ENCODE assay signal across 8 cellular contexts in genomic region chr21:37370152-37371040, GRCh38. TPM values are rescaled to one million over a fixed set of nuclear protein-coding genes. Genes with fewer than 3 reads are reported as not detected.
A peak's percentile ranks its signal among the peaks of the same experiment; 100 is the strongest.
DNase-seq lines count a peak whose midpoint lies in the region; ATAC-seq and TF ChIP-seq lines count a peak whose summit lies in the region.

No MANE protein-coding gene starts in this region.

- intact Hi-C loops in heart right ventricle (cut with DNase I) (loop anchor here in 6 of 10 donors (5.0 to 10.0 kb wide), 6 partner anchors 47 to 184 kb away; no protein-coding TSS in a partner anchor), left ventricle myocardium superior (cut with micrococcal nuclease) (loop anchor here (10.0 kb wide), 1 partner anchor 94 kb away; no protein-coding TSS in a partner anchor)

- ATAC-seq in heart right ventricle (no peak), left ventricle myocardium superior (no peak), HG03039 (IDR thresholded peaks at IDR 0.05; ENCODE audit: unreplicated experiment) (no peak)

- no peak for DNase-seq in heart right ventricle
- DNase-seq in left ventricle myocardium superior, result no peak
- peak; percentile 84 for DNase-seq in MV-4-11 (lab: John Stamatoyannopoulos, UW)
- no peak for DNase-seq in chondrocyte (ENCODE audit: low spot score)
- DNase-seq in dedifferentiated amniotic fluid mesenchymal stem cell (ENCODE audit: extremely low spot score), result no peak
- no peak for DNase-seq in NCI-H526 (lab: John Stamatoyannopoulos, UW)

- H3K36me3 Mint-ChIP-seq in chondrocyte (ENCODE audit: low read depth), result peaks cover 1% of the 10 kb centered on the region

- 15 to 17% methylated on average over 8 of the region's 8 CpGs for WGBS in heart right ventricle, 2 donors

- H3K4me3 ChIP-seq in heart right ventricle, result peak overlapping the region in 7 of 10 donors; percentile 6 to 98 (median 87)
- H3K4me3 ChIP-seq in neutrophil (ENCODE audit: low read depth in 1 of 2, low read length in 1 of 2), result peak overlapping the region; percentile 33 to 73

- TF ChIP-seq CTCF in heart right ventricle (IDR thresholded peaks at IDR 0.05) (no peak), chondrocyte (IDR thresholded peaks at IDR 0.05) (no peak), neutrophil (IDR thresholded peaks at IDR 0.05) (no peak)

- H3K36me3 ChIP-seq in heart right ventricle (no peaks in the 10 kb centered on the region), neutrophil (no peaks in the 10 kb centered on the region)

- peak overlapping the region in 9 of 10 donors; percentile 2 to 100 (median 100) for H3K27ac ChIP-seq in heart right ventricle
- H3K27ac ChIP-seq in neutrophil, result peak overlapping the region; percentile 99

- no peaks in the 10 kb centered on the region for H3K9me3 Mint-ChIP-seq in chondrocyte (ENCODE audit: low read depth)

- H3K27me3 ChIP-seq in heart right ventricle (no peaks in the 10 kb centered on the region), neutrophil (no peaks in the 10 kb centered on the region)

- peak overlapping the region; percentile 53 for H3K4me3 Mint-ChIP-seq in chondrocyte (ENCODE audit: unreplicated experiment)

- peak overlapping the region; percentile 90 for H3K27ac Mint-ChIP-seq in chondrocyte (ENCODE audit: unreplicated experiment)

- H3K4me1 ChIP-seq in heart right ventricle, result peaks cover 4 to 73% (median 70%) of the 10 kb centered on the region in 9 donors
- peaks cover 69 to 72% of the 10 kb centered on the region in 2 experiments for H3K4me1 ChIP-seq in neutrophil (ENCODE audit: control insufficient read depth in 1 of 2, insufficient read depth in 1 of 2, low read depth in 1 of 2, low read length in 1 of 2)

- H3K27me3 Mint-ChIP-seq in chondrocyte (ENCODE audit: low read depth), result no peaks in the 10 kb centered on the region

- peaks cover 64% of the 10 kb centered on the region for H3K4me1 Mint-ChIP-seq in chondrocyte (ENCODE audit: low read depth)

- no peaks in the 10 kb centered on the region for H3K9me3 ChIP-seq in heart right ventricle
- H3K9me3 ChIP-seq in neutrophil, result no peaks in the 10 kb centered on the region

RNA-seq across cellular contexts. Expression of gene DYRK1A, which starts 3.8 kb away (rescaled TPM):
- total RNA-seq in heart right ventricle (10 to 100 TPM; 57.6 to 94.2 (median 75.0) TPM), left ventricle myocardium superior (67.1 TPM), chondrocyte (48.6 to 51.2 TPM (median 50.3 TPM) in 3 replicates)
- 10 to 100 TPM; 24.7 to 30.6 TPM for polyA plus RNA-seq in heart right ventricle
